In genomic region chr7:130901209-130901783, GRCh38 we compare ENCODE assay signal across 1 cellular context.
A peak's percentile ranks its signal among the peaks of the same experiment; 100 is the strongest.
TF ChIP-seq lines count a peak whose summit lies in the region.

No MANE protein-coding gene starts in this region.

TF ChIP-seq in IMR-90, 13 proteins besides CTCF, POLR2A, EP300 and RAD21 (continued from another document):
- TF ChIP-seq CEBPB (IDR thresholded peaks at IDR 0.05; ENCODE audit: low read depth, low read length) = peak; percentile 24; the same call in 1 of the 2 replicates
- TF ChIP-seq RCOR1 (IDR thresholded peaks at IDR 0.05; ENCODE audit: insufficient replicate concordance, low read length) = no peak
- no peak; the same call in 1 of the 2 replicates for TF ChIP-seq CHD1 (IDR thresholded peaks at IDR 0.05; ENCODE audit: low read depth, low read length)
- TF ChIP-seq MAFK (IDR thresholded peaks at IDR 0.05; ENCODE audit: low read depth, low read length) = no peak
